1 cellular context compared by ENCODE assay signal in the genomic region with DNA sequence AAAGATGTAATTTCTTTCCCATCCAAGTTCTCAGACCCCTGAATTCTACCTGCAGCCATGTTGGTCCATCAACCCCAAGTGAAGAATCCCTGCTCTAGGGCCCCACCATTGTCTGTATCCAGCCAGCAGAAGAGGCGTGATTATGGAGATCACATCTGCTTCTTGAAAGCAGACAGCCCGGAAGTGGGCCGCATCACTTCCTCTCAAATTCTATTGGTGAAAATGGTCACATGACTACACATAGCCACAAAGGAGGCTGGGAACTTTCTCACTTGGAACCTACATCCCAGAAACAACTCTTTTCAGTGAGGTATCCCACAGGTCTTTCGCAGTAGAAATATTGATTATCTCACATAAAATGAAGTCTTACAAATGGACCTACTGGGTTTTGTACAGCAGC.
A peak's percentile ranks its signal among the peaks of the same experiment; 100 is the strongest.
TF ChIP-seq lines count a peak whose summit lies in the region.

No MANE protein-coding gene starts in this region.

TF ChIP-seq in K562, 482 proteins besides CTCF, POLR2A, EP300 and RAD21 (continues in another document):
- no peak for TF ChIP-seq HNRNPL (IDR thresholded peaks at IDR 0.05; ENCODE audit: low read depth, low read length)
- no peak for TF ChIP-seq MCM3 (IDR thresholded peaks at IDR 0.05)
- no peak for TF ChIP-seq ZNF445 (CRISPR knock-in tag; IDR thresholded peaks at IDR 0.05; ENCODE audit: low read depth)
- TF ChIP-seq ZNF778 (CRISPR knock-in tag; IDR thresholded peaks at IDR 0.05): no peak
- TF ChIP-seq CBX8 (IDR thresholded peaks at IDR 0.05; ENCODE audit: borderline replicate concordance, extremely low read depth, low read depth, low read length, poor library complexity, severe bottlenecking): no peak
- no peak for TF ChIP-seq ZBTB1 (CRISPR knock-in tag; IDR thresholded peaks at IDR 0.05; ENCODE audit: borderline replicate concordance, low read depth)
- TF ChIP-seq, protein P1, sequence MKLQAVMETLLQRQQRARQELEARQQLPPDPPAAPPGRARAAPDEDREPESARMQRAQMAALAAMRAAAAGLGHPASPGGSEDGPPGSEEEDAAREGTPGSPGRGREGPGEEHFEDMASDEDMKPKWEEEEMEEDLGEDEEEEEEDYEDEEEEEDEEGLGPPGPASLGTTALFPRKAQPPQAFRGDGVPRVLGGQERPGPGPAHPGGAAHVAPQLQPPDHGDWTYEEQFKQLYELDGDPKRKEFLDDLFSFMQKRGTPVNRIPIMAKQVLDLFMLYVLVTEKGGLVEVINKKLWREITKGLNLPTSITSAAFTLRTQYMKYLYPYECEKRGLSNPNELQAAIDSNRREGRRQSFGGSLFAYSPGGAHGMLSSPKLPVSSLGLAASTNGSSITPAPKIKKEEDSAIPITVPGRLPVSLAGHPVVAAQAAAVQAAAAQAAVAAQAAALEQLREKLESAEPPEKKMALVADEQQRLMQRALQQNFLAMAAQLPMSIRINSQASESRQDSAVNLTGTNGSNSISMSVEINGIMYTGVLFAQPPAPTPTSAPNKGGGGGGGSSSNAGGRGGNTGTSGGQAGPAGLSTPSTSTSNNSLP (IDR thresholded peaks at IDR 0.05; ENCODE audit: borderline replicate concordance, low read depth, low read length): no peak
- no peak for TF ChIP-seq ARNT (IDR thresholded peaks at IDR 0.05)
- no peak for TF ChIP-seq ZFP1 (CRISPR knock-in tag; IDR thresholded peaks at IDR 0.05)
- no peak for TF ChIP-seq MYBL2 (IDR thresholded peaks at IDR 0.05; ENCODE audit: low read depth)
- TF ChIP-seq MYBL2 (CRISPR knock-in tag; IDR thresholded peaks at IDR 0.05; ENCODE audit: borderline replicate concordance): no peak
- TF ChIP-seq ZEB2 (IDR thresholded peaks at IDR 0.05): no peak
- 0 out of 2 replicates have a peak, but pooled peaks have one; percentile 33 for TF ChIP-seq CBX1 (IDR thresholded peaks at IDR 0.05; ENCODE audit: low read depth)
- TF ChIP-seq, protein P2, sequence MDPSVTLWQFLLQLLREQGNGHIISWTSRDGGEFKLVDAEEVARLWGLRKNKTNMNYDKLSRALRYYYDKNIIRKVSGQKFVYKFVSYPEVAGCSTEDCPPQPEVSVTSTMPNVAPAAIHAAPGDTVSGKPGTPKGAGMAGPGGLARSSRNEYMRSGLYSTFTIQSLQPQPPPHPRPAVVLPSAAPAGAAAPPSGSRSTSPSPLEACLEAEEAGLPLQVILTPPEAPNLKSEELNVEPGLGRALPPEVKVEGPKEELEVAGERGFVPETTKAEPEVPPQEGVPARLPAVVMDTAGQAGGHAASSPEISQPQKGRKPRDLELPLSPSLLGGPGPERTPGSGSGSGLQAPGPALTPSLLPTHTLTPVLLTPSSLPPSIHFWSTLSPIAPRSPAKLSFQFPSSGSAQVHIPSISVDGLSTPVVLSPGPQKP (CRISPR knock-in tag; IDR thresholded peaks at IDR 0.05): no peak
- no peak for TF ChIP-seq ZNF324 (CRISPR knock-in tag; IDR thresholded peaks at IDR 0.05)
- TF ChIP-seq ZNF133 (CRISPR knock-in tag; IDR thresholded peaks at IDR 0.05): no peak
- TF ChIP-seq, protein P3, sequence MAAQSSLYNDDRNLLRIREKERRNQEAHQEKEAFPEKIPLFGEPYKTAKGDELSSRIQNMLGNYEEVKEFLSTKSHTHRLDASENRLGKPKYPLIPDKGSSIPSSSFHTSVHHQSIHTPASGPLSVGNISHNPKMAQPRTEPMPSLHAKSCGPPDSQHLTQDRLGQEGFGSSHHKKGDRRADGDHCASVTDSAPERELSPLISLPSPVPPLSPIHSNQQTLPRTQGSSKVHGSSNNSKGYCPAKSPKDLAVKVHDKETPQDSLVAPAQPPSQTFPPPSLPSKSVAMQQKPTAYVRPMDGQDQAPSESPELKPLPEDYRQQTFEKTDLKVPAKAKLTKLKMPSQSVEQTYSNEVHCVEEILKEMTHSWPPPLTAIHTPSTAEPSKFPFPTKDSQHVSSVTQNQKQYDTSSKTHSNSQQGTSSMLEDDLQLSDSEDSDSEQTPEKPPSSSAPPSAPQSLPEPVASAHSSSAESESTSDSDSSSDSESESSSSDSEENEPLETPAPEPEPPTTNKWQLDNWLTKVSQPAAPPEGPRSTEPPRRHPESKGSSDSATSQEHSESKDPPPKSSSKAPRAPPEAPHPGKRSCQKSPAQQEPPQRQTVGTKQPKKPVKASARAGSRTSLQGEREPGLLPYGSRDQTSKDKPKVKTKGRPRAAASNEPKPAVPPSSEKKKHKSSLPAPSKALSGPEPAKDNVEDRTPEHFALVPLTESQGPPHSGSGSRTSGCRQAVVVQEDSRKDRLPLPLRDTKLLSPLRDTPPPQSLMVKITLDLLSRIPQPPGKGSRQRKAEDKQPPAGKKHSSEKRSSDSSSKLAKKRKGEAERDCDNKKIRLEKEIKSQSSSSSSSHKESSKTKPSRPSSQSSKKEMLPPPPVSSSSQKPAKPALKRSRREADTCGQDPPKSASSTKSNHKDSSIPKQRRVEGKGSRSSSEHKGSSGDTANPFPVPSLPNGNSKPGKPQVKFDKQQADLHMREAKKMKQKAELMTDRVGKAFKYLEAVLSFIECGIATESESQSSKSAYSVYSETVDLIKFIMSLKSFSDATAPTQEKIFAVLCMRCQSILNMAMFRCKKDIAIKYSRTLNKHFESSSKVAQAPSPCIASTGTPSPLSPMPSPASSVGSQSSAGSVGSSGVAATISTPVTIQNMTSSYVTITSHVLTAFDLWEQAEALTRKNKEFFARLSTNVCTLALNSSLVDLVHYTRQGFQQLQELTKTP (IDR thresholded peaks at IDR 0.05; ENCODE audit: low read depth in 1 of 2, partially characterized antibody in 2 of 2): no peak
- no peak for TF ChIP-seq NBN (IDR thresholded peaks at IDR 0.05; ENCODE audit: low read depth)
- 0 out of 2 replicates have a peak, but pooled peaks have one; percentile 3 for TF ChIP-seq CBFA2T2 (conservative IDR thresholded peaks at IDR 0.05)
- no peak for TF ChIP-seq MTA2 (IDR thresholded peaks at IDR 0.05; ENCODE audit: low read depth)
- TF ChIP-seq, protein P4, sequence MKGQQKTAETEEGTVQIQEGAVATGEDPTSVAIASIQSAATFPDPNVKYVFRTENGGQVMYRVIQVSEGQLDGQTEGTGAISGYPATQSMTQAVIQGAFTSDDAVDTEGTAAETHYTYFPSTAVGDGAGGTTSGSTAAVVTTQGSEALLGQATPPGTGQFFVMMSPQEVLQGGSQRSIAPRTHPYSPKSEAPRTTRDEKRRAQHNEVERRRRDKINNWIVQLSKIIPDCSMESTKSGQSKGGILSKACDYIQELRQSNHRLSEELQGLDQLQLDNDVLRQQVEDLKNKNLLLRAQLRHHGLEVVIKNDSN (CRISPR knock-in tag; IDR thresholded peaks at IDR 0.05): peak; percentile 73
- TF ChIP-seq GATAD2B (IDR thresholded peaks at IDR 0.05; ENCODE audit: borderline replicate concordance): no peak
- TF ChIP-seq RAD51 (IDR thresholded peaks at IDR 0.05; ENCODE audit: borderline replicate concordance, low read depth): peak; percentile 79
- TF ChIP-seq SMAD3 (CRISPR knock-in tag; conservative IDR thresholded peaks at IDR 0.05): no peak
- TF ChIP-seq ZFP91 (CRISPR knock-in tag; IDR thresholded peaks at IDR 0.05): no peak
- no peak for TF ChIP-seq ZNF830 (CRISPR knock-in tag; IDR thresholded peaks at IDR 0.05)
- no peak for TF ChIP-seq MYNN (IDR thresholded peaks at IDR 0.05)
- no peak for TF ChIP-seq MYNN (CRISPR knock-in tag; IDR thresholded peaks at IDR 0.05)
- TF ChIP-seq PML (IDR thresholded peaks at IDR 0.05; ENCODE audit: low read length): no peak
- no peak for TF ChIP-seq NUFIP1 (IDR thresholded peaks at IDR 0.05; ENCODE audit: partially characterized antibody)
- TF ChIP-seq HDAC3 (IDR thresholded peaks at IDR 0.05; ENCODE audit: borderline replicate concordance, partially characterized antibody): no peak
- TF ChIP-seq CEBPZ (IDR thresholded peaks at IDR 0.05; ENCODE audit: borderline replicate concordance, low read depth, low read length): no peak
- no peak for TF ChIP-seq MED1 (CRISPR knock-in tag; IDR thresholded peaks at IDR 0.05; ENCODE audit: borderline replicate concordance)
- no peak for TF ChIP-seq MYC (IDR thresholded peaks at IDR 0.05; ENCODE audit: low read depth, low read length)
- no peak for TF ChIP-seq MYC (CRISPR knock-in tag; IDR thresholded peaks at IDR 0.05; ENCODE audit: borderline replicate concordance, low read depth)
- no peak for TF ChIP-seq ATF1 (CRISPR knock-in tag; IDR thresholded peaks at IDR 0.05)
- 0 out of 2 replicates have a peak, but pooled peaks have one; percentile 24 for TF ChIP-seq ATF1 (tag; IDR thresholded peaks at IDR 0.05)
- no peak for TF ChIP-seq SRSF7 (optimal IDR thresholded peaks at IDR 0.05; ENCODE audit: low read depth, low read length)
- 0 out of 2 replicates have a peak, but pooled peaks have one; percentile 13 for TF ChIP-seq ZNF766 (CRISPR knock-in tag; conservative IDR thresholded peaks at IDR 0.05)
- no peak for TF ChIP-seq ETV1 (tag; conservative IDR thresholded peaks at IDR 0.05; ENCODE audit: low read depth)
- peak; percentile 77 for TF ChIP-seq USF2 (CRISPR knock-in tag; IDR thresholded peaks at IDR 0.05)
- TF ChIP-seq ZNF699 (CRISPR knock-in tag; IDR thresholded peaks at IDR 0.05; ENCODE audit: insufficient replicate concordance): no peak
- TF ChIP-seq E2F3 (CRISPR knock-in tag; IDR thresholded peaks at IDR 0.05): no peak
- TF ChIP-seq DNMT1 (IDR thresholded peaks at IDR 0.05): no peak
- TF ChIP-seq, protein P5, sequence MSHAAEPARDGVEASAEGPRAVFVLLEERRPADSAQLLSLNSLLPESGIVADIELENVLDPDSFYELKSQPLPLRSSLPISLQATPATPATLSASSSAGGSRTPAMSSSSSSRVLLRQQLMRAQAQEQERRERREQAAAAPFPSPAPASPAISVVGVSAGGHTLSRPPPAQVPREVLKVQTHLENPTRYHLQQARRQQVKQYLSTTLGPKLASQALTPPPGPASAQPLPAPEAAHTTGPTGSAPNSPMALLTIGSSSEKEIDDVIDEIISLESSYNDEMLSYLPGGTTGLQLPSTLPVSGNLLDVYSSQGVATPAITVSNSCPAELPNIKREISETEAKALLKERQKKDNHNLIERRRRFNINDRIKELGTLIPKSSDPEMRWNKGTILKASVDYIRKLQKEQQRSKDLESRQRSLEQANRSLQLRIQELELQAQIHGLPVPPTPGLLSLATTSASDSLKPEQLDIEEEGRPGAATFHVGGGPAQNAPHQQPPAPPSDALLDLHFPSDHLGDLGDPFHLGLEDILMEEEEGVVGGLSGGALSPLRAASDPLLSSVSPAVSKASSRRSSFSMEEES (CRISPR knock-in tag; IDR thresholded peaks at IDR 0.05): peak; percentile 92
- no peak for TF ChIP-seq ZNF134 (CRISPR knock-in tag; conservative IDR thresholded peaks at IDR 0.05)
- TF ChIP-seq NFE2L1 (tag; IDR thresholded peaks at IDR 0.05; ENCODE audit: borderline replicate concordance, low read depth): no peak
- no peak for TF ChIP-seq PCBP1 (IDR thresholded peaks at IDR 0.05; ENCODE audit: low read depth, low read length, poor library complexity, severe bottlenecking)
- TF ChIP-seq TAF1 (IDR thresholded peaks at IDR 0.05; ENCODE audit: control insufficient read depth, extremely low read depth, insufficient read depth, low read length, severe bottlenecking): no peak
- TF ChIP-seq ZNF589 (CRISPR knock-in tag; IDR thresholded peaks at IDR 0.05; ENCODE audit: low read depth): no peak
- TF ChIP-seq, protein P6, sequence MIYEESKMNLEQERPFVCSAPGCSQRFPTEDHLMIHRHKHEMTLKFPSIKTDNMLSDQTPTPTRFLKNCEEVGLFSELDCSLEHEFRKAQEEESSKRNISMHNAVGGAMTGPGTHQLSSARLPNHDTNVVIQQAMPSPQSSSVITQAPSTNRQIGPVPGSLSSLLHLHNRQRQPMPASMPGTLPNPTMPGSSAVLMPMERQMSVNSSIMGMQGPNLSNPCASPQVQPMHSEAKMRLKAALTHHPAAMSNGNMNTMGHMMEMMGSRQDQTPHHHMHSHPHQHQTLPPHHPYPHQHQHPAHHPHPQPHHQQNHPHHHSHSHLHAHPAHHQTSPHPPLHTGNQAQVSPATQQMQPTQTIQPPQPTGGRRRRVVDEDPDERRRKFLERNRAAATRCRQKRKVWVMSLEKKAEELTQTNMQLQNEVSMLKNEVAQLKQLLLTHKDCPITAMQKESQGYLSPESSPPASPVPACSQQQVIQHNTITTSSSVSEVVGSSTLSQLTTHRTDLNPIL (CRISPR knock-in tag; IDR thresholded peaks at IDR 0.05): no peak
- no peak for TF ChIP-seq FOS (IDR thresholded peaks at IDR 0.05; ENCODE audit: extremely low read depth, insufficient read length)
- no peak for TF ChIP-seq NR2F6 (CRISPR knock-in tag; IDR thresholded peaks at IDR 0.05)
